In the genomic region with DNA sequence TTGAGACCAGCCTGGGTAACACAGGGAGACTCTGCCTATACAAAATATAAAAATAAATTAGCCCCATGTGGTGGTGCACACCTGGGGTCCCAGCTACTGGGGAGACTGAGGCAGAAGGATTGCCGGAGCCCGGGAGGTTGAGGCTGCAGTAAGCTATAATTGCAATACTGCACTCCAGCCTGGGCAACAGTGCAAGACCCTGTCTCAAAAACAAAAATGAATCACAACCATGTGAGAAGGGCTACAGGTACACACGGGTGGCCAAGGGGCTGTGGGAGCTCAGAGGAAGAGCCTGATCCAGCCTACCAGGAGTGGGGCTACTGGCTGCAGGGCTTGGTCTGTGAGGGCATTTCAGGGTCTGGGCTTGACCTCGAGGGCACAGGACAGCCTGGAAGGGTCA, we compare ENCODE assay signal across 1 cellular context.
TF ChIP-seq lines count a peak whose summit lies in the region.

No MANE protein-coding gene starts in this region.

TF ChIP-seq in IMR-90, 13 proteins besides CTCF, POLR2A, EP300 and RAD21 (continued from another document):
- TF ChIP-seq, protein P1, sequence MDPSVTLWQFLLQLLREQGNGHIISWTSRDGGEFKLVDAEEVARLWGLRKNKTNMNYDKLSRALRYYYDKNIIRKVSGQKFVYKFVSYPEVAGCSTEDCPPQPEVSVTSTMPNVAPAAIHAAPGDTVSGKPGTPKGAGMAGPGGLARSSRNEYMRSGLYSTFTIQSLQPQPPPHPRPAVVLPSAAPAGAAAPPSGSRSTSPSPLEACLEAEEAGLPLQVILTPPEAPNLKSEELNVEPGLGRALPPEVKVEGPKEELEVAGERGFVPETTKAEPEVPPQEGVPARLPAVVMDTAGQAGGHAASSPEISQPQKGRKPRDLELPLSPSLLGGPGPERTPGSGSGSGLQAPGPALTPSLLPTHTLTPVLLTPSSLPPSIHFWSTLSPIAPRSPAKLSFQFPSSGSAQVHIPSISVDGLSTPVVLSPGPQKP (IDR thresholded peaks at IDR 0.05; ENCODE audit: borderline replicate concordance, low read depth, low read length), result no peak
- TF ChIP-seq MXI1 (IDR thresholded peaks at IDR 0.05; ENCODE audit: borderline replicate concordance, low read depth, low read length), result no peak
- no peak for TF ChIP-seq RFX5 (IDR thresholded peaks at IDR 0.05; ENCODE audit: low read depth, low read length)
TF ChIP-seq in IMR-90: peak in this region for 0.
